In genomic region chr20:63574156-63574828, GRCh38 we compare ENCODE assay signal across 8 cellular contexts. TPM values are rescaled to one million over a fixed set of nuclear protein-coding genes. Genes with fewer than 3 reads are reported as not detected.
A peak's percentile ranks its signal among the peaks of the same experiment; 100 is the strongest.
DNase-seq lines count a peak whose midpoint lies in the region; ATAC-seq and TF ChIP-seq lines count a peak whose summit lies in the region.

A gene with protein sequence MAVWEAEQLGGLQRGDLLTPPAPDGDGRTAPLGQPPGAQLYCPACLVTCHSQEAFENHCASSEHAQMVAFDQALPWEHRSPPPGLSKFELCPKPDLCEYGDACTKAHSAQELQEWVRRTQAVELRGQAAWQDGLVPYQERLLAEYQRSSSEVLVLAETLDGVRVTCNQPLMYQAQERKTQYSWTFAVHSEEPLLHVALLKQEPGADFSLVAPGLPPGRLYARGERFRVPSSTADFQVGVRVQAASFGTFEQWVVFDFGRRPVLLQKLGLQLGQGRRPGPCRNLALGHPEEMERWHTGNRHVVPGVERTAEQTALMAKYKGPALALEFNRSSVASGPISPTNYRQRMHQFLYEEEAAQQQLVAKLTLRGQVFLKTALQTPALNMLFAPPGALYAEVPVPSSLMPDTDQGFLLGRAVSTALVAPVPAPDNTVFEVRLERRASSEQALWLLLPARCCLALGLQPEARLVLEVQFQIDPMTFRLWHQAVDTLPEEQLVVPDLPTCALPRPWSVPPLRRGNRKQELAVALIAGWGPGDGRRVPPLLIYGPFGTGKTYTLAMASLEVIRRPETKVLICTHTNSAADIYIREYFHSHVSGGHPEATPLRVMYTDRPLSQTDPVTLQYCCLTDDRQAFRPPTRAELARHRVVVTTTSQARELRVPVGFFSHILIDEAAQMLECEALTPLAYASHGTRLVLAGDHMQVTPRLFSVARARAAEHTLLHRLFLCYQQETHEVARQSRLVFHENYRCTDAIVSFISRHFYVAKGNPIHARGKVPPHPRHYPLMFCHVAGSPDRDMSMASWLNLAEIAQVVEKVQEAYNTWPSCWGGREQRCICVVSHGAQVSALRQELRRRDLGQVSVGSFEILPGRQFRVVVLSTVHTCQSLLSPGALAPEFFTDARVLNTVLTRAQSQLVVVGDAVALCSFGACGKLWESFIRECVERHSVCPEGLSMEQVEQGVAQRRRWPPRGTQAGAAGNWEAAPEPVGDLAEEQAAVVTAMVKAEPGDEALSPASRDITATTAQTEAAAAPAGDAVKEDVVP (N-terminal part only) (minus strand): TSS chr20:63574239. CDS start chr20:63572385, 1,854 bp downstream.

- H3K27ac ChIP-seq in mucosa of rectum (ENCODE audit: low read depth in 2 of 2, low read length in 2 of 2): peak within 1 kb of the TSS; percentile 65 to 74

- H3K9me3 Mint-ChIP-seq in stimulated activated naive CD8-positive, alpha-beta T cell treated with anti-CD3 and anti-CD28 coated beads, Interleukin-15, amount 100 ng/mL, for 72 hours: no peaks in the 10 kb centered on the region

- DNase-seq in DMS 273 treated with DMSO at 0.1 percent for 48 hours (lab: John Stamatoyannopoulos, UW) (peak; percentile 12), HCEC 1CT (peak; percentile 60), NCI-H774 (lab: John Stamatoyannopoulos, UW) (peak; percentile 36), epithelial cell of proximal tubule (ENCODE audit: low read depth) (no peak)
- peak; percentile 29 for DNase-seq in activated CD8-positive, alpha-beta memory T cell treated with anti-CD3 and anti-CD28 coated beads, Interleukin-2, amount 50 U/mL, for 1 hour (ENCODE audit: extremely low read depth)
- DNase-seq in stimulated activated naive CD8-positive, alpha-beta T cell treated with anti-CD3 and anti-CD28 coated beads, Interleukin-15, amount 100 ng/mL, for 72 hours: peak; percentile 49 to 62

- H3K4me1 ChIP-seq in mucosa of rectum (ENCODE audit: control insufficient read depth in 2 of 2, insufficient read depth in 2 of 2, low read length in 2 of 2): peaks cover 6 to 10% of the 10 kb centered on the region in 2 donors

- H3K9me3 ChIP-seq in mucosa of rectum (ENCODE audit: control insufficient read depth in 2 of 2, low read length in 2 of 2): no peaks in the 10 kb centered on the region

- no peaks in the 10 kb centered on the region for H3K36me3 ChIP-seq in mucosa of rectum (ENCODE audit: control insufficient read depth in 2 of 2, insufficient read depth in 2 of 2, low read length in 2 of 2)

- TF ChIP-seq CTCF in epithelial cell of proximal tubule (conservative IDR thresholded peaks at IDR 0.05; ENCODE audit: low read depth, low read length): no peak

- peak within 1 kb of the TSS; percentile 88 for H3K4me3 ChIP-seq in epithelial cell of proximal tubule (ENCODE audit: low read depth, low read length)
- H3K4me3 ChIP-seq in mucosa of rectum (ENCODE audit: low read length in 2 of 2): peak within 1 kb of the TSS; percentile 85 to 89

- H3K27me3 ChIP-seq in mucosa of rectum (ENCODE audit: control insufficient read depth in 2 of 2, insufficient read depth in 2 of 2, low read length in 2 of 2): peaks cover 2 to 10% of the 10 kb centered on the region in 2 donors

- H3K9ac ChIP-seq in mucosa of rectum (ENCODE audit: low read depth in 1 of 2, low read length in 2 of 2): peak within 1 kb of the TSS; percentile 86 to 98

- peaks cover 39% of the 10 kb centered on the region for H3K27me3 Mint-ChIP-seq in stimulated activated naive CD8-positive, alpha-beta T cell treated with anti-CD3 and anti-CD28 coated beads, Interleukin-15, amount 100 ng/mL, for 72 hours

- H3K4me1 Mint-ChIP-seq in stimulated activated naive CD8-positive, alpha-beta T cell treated with anti-CD3 and anti-CD28 coated beads, Interleukin-15, amount 100 ng/mL, for 72 hours: peaks cover 16% of the 10 kb centered on the region

- H3K4me3 Mint-ChIP-seq in stimulated activated naive CD8-positive, alpha-beta T cell treated with anti-CD3 and anti-CD28 coated beads, Interleukin-15, amount 100 ng/mL, for 72 hours: peak within 1 kb of the TSS; percentile 79 to 92

- ATAC-seq in stimulated activated naive CD8-positive, alpha-beta T cell treated with anti-CD3 and anti-CD28 coated beads, Interleukin-15, amount 100 ng/mL, for 72 hours: peak; percentile 85
- ATAC-seq in HG03565 (IDR thresholded peaks at IDR 0.05; ENCODE audit: unreplicated experiment): no peak

- peak within 1 kb of the TSS; percentile 79 to 96 for H3K27ac Mint-ChIP-seq in stimulated activated naive CD8-positive, alpha-beta T cell treated with anti-CD3 and anti-CD28 coated beads, Interleukin-15, amount 100 ng/mL, for 72 hours

RNA-seq across cellular contexts. Expression of the gene that starts here (rescaled TPM):
- 25.7 and 48.8 TPM in 2 replicates for total RNA-seq in epithelial cell of proximal tubule
